Comparison of ENCODE assay signal across 2 cellular contexts in genomic region chr4:4677825-4678522, GRCh38.
A peak's percentile ranks its signal among the peaks of the same experiment; 100 is the strongest.
TF ChIP-seq lines count a peak whose summit lies in the region.

No MANE protein-coding gene starts in this region.

TF ChIP-seq in HEK293T, 16 proteins besides CTCF, POLR2A, EP300 and RAD21 (continued from another document):
- TF ChIP-seq CTBP1 (IDR thresholded peaks at IDR 0.05; ENCODE audit: borderline replicate concordance): no peak

TF ChIP-seq in GM12878, 131 proteins besides CTCF, POLR2A, EP300 and RAD21 (continued from another document):
- TF ChIP-seq ZBTB4 (CRISPR knock-in tag; IDR thresholded peaks at IDR 0.05) (no peak), MYC (IDR thresholded peaks at IDR 0.05; ENCODE audit: insufficient read depth, insufficient read length, insufficient replicate concordance, low read length, severe bottlenecking) (no peak), CBX3 (IDR thresholded peaks at IDR 0.05; ENCODE audit: borderline replicate concordance, low read depth) (no peak), ZNF384 (IDR thresholded peaks at IDR 0.05; ENCODE audit: borderline replicate concordance, low read depth, low read length) (no peak), TCF7 (IDR thresholded peaks at IDR 0.05; ENCODE audit: borderline replicate concordance) (no peak), ZBTB33 (IDR thresholded peaks at IDR 0.05) (0 out of 2 replicates have a peak, but pooled peaks have one; percentile 19), ZBTB11 (CRISPR knock-in tag; IDR thresholded peaks at IDR 0.05) (no peak), POU2F2 (IDR thresholded peaks at IDR 0.05; ENCODE audit: borderline replicate concordance, low read depth, low read length) (no peak), SMC3 (IDR thresholded peaks at IDR 0.05; ENCODE audit: borderline replicate concordance, low read length) (peak; percentile 45; the same call in 1 of the 2 replicates), ASH2L (IDR thresholded peaks at IDR 0.05; ENCODE audit: borderline replicate concordance, low read depth) (no peak), CBFB (IDR thresholded peaks at IDR 0.05; ENCODE audit: low read depth) (no peak), NKRF (conservative IDR thresholded peaks at IDR 0.05) (no peak), ATF3 (IDR thresholded peaks at IDR 0.05; ENCODE audit: borderline replicate concordance, extremely low read depth, low read depth, low read length) (no peak)
